In genomic region chr22:49491726-49492125, GRCh38 we compare ENCODE assay signal across 29 cellular contexts.
"Had no signal": no experiment of that assay in that cellular context is flagged by ENCODE, and none has a peak within 500 bp of the region (broad histone marks: within the 10 kb centered on the region; RNA-seq: fewer than 3 reads in every experiment).

No MANE protein-coding gene starts in this region.

- H3K36me3 ChIP-seq: ascending aorta, breast epithelium, cardiac muscle cell, gastrocnemius medialis, heart left ventricle, WERI-Rb-1 had no signal

- H3K27ac ChIP-seq: ascending aorta, breast epithelium, cardiac muscle cell, gastrocnemius medialis, heart left ventricle, WERI-Rb-1 had no signal

- H3K4me1 ChIP-seq: ascending aorta, breast epithelium, gastrocnemius medialis, heart left ventricle had no signal

- H3K9me3 ChIP-seq: breast epithelium, gastrocnemius medialis had no signal

- H3K27me3 ChIP-seq: ascending aorta, cardiac muscle cell, gastrocnemius medialis had no signal

- H3K4me3 ChIP-seq: ascending aorta, breast epithelium, cardiac muscle cell, gastrocnemius medialis, heart left ventricle had no signal

- DNase-seq: activated B cell treated with CpG ODN at 0.5 μM for 24 hours; activated CD4-positive, alpha-beta T cell treated with anti-CD3 and anti-CD28 coated beads for 48 hours; activated CD4-positive, alpha-beta T cell treated with anti-CD3 and anti-CD28 coated beads, Interleukin-2, amount 50 U/mL, for 1 hour; activated CD4-positive, alpha-beta T cell treated with anti-CD3 and anti-CD28 coated beads, Interleukin-2, amount 50 U/mL, for 48 hours; activated CD8-positive, alpha-beta memory T cell treated with anti-CD3 and anti-CD28 coated beads, Interleukin-2, amount 10 ng/mL, durations not matched to agents 7 days and 5 days; activated CD8-positive, alpha-beta memory T cell treated with anti-CD3 and anti-CD28 coated beads, Interleukin-2, amount 50 U/mL, for 4 hours; activated CD8-positive, alpha-beta T cell treated with anti-CD3 and anti-CD28 coated beads for 36 hours; activated gamma-delta T cell; activated naive CD4-positive, alpha-beta T cell; activated naive CD4-positive, alpha-beta T cell treated with anti-CD3 and anti-CD28 coated beads, Interleukin-2, amount 10 ng/mL, durations not matched to agents 7 days and 5 days; activated naive CD8-positive, alpha-beta T cell treated with anti-CD3 and anti-CD28 coated beads, Interleukin-2, amount 10 ng/mL, durations not matched to agents 7 days and 5 days; activated T-cell treated with anti-CD3 and anti-CD28 coated beads for 4 hours; activated T-cell treated with anti-CD3 and anti-CD28 coated beads, Interleukin-2, amount 50 U/mL, for 24 hours; activated T-cell treated with anti-CD3 and anti-CD28 coated beads, Interleukin-2, amount 50 U/mL, for 72 hours; cortex of kidney; dermis blood vessel endothelial cell; effector CD8-positive, alpha-beta T cell; endodermal cell; foreskin fibroblast; gastrocnemius medialis; glutamatergic neuron; heart left ventricle; T-helper 1 cell; T-helper 17 cell; T1000; WERI-Rb-1 had no signal
